Comparison of ENCODE assay signal across 16 cellular contexts in genomic region chr19:45276284-45276687, GRCh38. TPM values are rescaled to one million over a fixed set of nuclear protein-coding genes. Genes with fewer than 3 reads are reported as not detected.
DNase-seq lines count a peak whose midpoint lies in the region; ATAC-seq, FAIRE-seq and TF ChIP-seq lines count a peak whose summit lies in the region.
"Had no signal": no experiment of that assay in that cellular context is flagged by ENCODE, and none has a peak within 500 bp of the region (broad histone marks: within the 10 kb centered on the region; RNA-seq: fewer than 3 reads in every experiment).

No MANE protein-coding gene starts in this region.

- intact Hi-C loops in HepG2 (cut with micrococcal nuclease; ENCODE audit: unreplicated experiment) = no loop called here
- intact Hi-C loops in right lobe of liver (cut with DNase I) = no loop called here
- intact Hi-C loops in stomach (cut with DNase I; ENCODE audit: low total_unique reads) = no loop called here

- peak overlapping the region in 4 of 5 experiments; percentile 41 to 97 (median 79) for H3K27ac Mint-ChIP-seq in brain

- H3K27ac ChIP-seq in HepG2 (ENCODE audit: extremely low read length, insufficient read depth, low read length) (peak overlapping the region; percentile 37), right lobe of liver (no peak overlapping the region), stomach (no peak overlapping the region)
- H3K27ac ChIP-seq: foreskin keratinocyte, Peyer's patch had no signal

- no peaks in the 10 kb centered on the region for H4K20me1 ChIP-seq in HepG2 (ENCODE audit: insufficient read depth, low read length)

- peaks cover 3% of the 10 kb centered on the region for H3K27me3 Mint-ChIP-seq in brain
- H3K27me3 Mint-ChIP-seq: activated CD4-positive, alpha-beta T cell treated with anti-CD3 and anti-CD28 coated beads, Interleukin-2, amount 10 ng/mL, durations not matched to agents 24 days and 14 days had no signal

- H3K36me3 ChIP-seq in HepG2 (replicated peaks in 1 of 2; ENCODE audit: control insufficient read depth in 1 of 2, insufficient read depth in 2 of 2, low read length in 2 of 2) (peaks cover 8 to 20% of the 10 kb centered on the region in 2 experiments; a peak in 4 of 5 replicates), right lobe of liver (peaks cover 0 to 8% (median 2%) of the 10 kb centered on the region in 4 donors), stomach (peaks cover 33 to 97% (median 96%) of the 10 kb centered on the region in 4 donors)

- H3K36me3 Mint-ChIP-seq in brain = peaks cover 84% of the 10 kb centered on the region

- H3K4me3 ChIP-seq in HepG2 (replicated peaks in 1 of 3; ENCODE audit: insufficient read depth in 1 of 3, low read depth in 2 of 3, low read length in 3 of 3) (no peak overlapping the region), right lobe of liver (no peak overlapping the region), stomach (no peak overlapping the region)
- H3K4me3 ChIP-seq: Peyer's patch had no signal

- peak; percentile 87 for DNase-seq in HepG2 (ENCODE audit: low spot score)
- no peak for DNase-seq in right lobe of liver
- peak; percentile 91 for DNase-seq in NCI-H2171 treated with DMSO at 0.1 percent for 48 hours (lab: John Stamatoyannopoulos, UW)
- no peak for DNase-seq in SIG-M5 treated with dmso at 0.1 percent for 504 hours (lab: John Stamatoyannopoulos, UW; ENCODE audit: unreplicated experiment)
- DNase-seq in erythroblast (lab: John Stamatoyannopoulos, UW) = no peak
- no peak for DNase-seq in stomach
- DNase-seq: activated CD4-positive, alpha-beta T cell treated with anti-CD3 and anti-CD28 coated beads, Interleukin-2, amount 10 ng/mL, durations not matched to agents 24 days and 14 days; activated T-cell treated with anti-CD3 and anti-CD28 coated beads, Interleukin-2, amount 50 U/mL, for 48 hours; anterior cingulate cortex; foreskin keratinocyte; H9; midbrain; Peyer's patch; T-helper 2 cell had no signal

- H3K79me2 ChIP-seq in HepG2 (ENCODE audit: insufficient read depth, low read length) = no peaks in the 10 kb centered on the region

- H3K4me1 Mint-ChIP-seq in brain = peaks cover 32% of the 10 kb centered on the region
- H3K4me1 Mint-ChIP-seq: activated CD4-positive, alpha-beta T cell treated with anti-CD3 and anti-CD28 coated beads, Interleukin-2, amount 10 ng/mL, durations not matched to agents 24 days and 14 days had no signal

- no peak; the same call in 1 of the 2 replicates for TF ChIP-seq CTCF in HepG2 (CRISPR knock-in tag; IDR thresholded peaks at IDR 0.05)
- TF ChIP-seq CTCF in right lobe of liver (IDR thresholded peaks at IDR 0.05) = no peak
- TF ChIP-seq CTCF in brain (conservative IDR thresholded peaks at IDR 0.05) = no peak
- TF ChIP-seq CTCF in stomach (IDR thresholded peaks at IDR 0.05) = no peak

- peaks cover 69% of the 10 kb centered on the region for H3K4me1 ChIP-seq in HepG2 (ENCODE audit: insufficient read depth, low read length)
- H3K4me1 ChIP-seq in right lobe of liver = peaks cover 0 to 51% (median 23%) of the 10 kb centered on the region in 4 donors
- H3K4me1 ChIP-seq in stomach = no peaks in the 10 kb centered on the region
- H3K4me1 ChIP-seq: foreskin keratinocyte, Peyer's patch had no signal

- CTCF ChIA-PET in HepG2 (lab: Yijun Ruan, JAX; ENCODE audit: low intra/inter-chr PET ratio, low total read pairs) = no interaction called here

- no peak overlapping the region for H3K4me2 ChIP-seq in HepG2 (ENCODE audit: low read depth, low read length)

- no peak overlapping the region for H2AFZ ChIP-seq in HepG2 (ENCODE audit: low read length)

- FAIRE-seq in HepG2 (lab: Jason Lieb, UNC) = peak; percentile 43

- TF ChIP-seq POLR2A in HepG2 (IDR thresholded peaks at IDR 0.05; ENCODE audit: insufficient read depth in 1 of 2, low read depth in 2 of 2, low read length in 2 of 2) (no peak), right lobe of liver (IDR thresholded peaks at IDR 0.05) (no peak), erythroblast (IDR thresholded peaks at IDR 0.05; ENCODE audit: low read length) (no peak), stomach (IDR thresholded peaks at IDR 0.05) (no peak)

- H3K9ac ChIP-seq in HepG2 (ENCODE audit: insufficient read depth, low read depth, low read length) = no peak overlapping the region

- H3K9me3 ChIP-seq in HepG2 (ENCODE audit: low read length) = no peaks in the 10 kb centered on the region
- H3K9me3 ChIP-seq in right lobe of liver = no peaks in the 10 kb centered on the region
- no peaks in the 10 kb centered on the region for H3K9me3 ChIP-seq in stomach
- H3K9me3 ChIP-seq: Peyer's patch had no signal

- ATAC-seq in HepG2 (no peak), right lobe of liver (no peak), GM18870 (IDR thresholded peaks at IDR 0.05; ENCODE audit: unreplicated experiment) (no peak)
- ATAC-seq: foreskin keratinocyte had no signal

- H3K27me3 ChIP-seq in HepG2 (ENCODE audit: control insufficient read depth in 1 of 2, insufficient read depth in 2 of 2, low read length in 2 of 2) = no peaks in the 10 kb centered on the region
- no peaks in the 10 kb centered on the region for H3K27me3 ChIP-seq in right lobe of liver
- H3K27me3 ChIP-seq in stomach = no peaks in the 10 kb centered on the region
- H3K27me3 ChIP-seq: foreskin keratinocyte, Peyer's patch had no signal

- POLR2A ChIA-PET in HepG2 (lab: Yijun Ruan, JAX) = no interaction called here

- in situ Hi-C loops in HepG2 (cut with HindIII; ENCODE audit: extremely low pct_ligation_motif_present, low pct_unique_long_range_greater_than_20kb) = no loop called here

- H3K4me3 Mint-ChIP-seq in brain = no peak overlapping the region
- H3K4me3 Mint-ChIP-seq: activated CD4-positive, alpha-beta T cell treated with anti-CD3 and anti-CD28 coated beads, Interleukin-2, amount 10 ng/mL, durations not matched to agents 24 days and 14 days; H9 had no signal

- BruUV-seq in HepG2 (replicated peaks; lab: Mats Ljungman, UMichigan) = no TSS peak

- H3K9me3 Mint-ChIP-seq in brain = no peaks in the 10 kb centered on the region
- H3K9me3 Mint-ChIP-seq: activated CD4-positive, alpha-beta T cell treated with anti-CD3 and anti-CD28 coated beads, Interleukin-2, amount 10 ng/mL, durations not matched to agents 24 days and 14 days; H9 had no signal

- peak in 1 of 2 experiments; percentile 38; a peak in 1 of 4 replicates for TF ChIP-seq EP300 in HepG2 (IDR thresholded peaks at IDR 0.05; ENCODE audit: low read depth in 2 of 2, low read length in 2 of 2)
- no peak for TF ChIP-seq EP300 in HepG2 (CRISPR knock-in tag; IDR thresholded peaks at IDR 0.05; ENCODE audit: borderline replicate concordance)
- TF ChIP-seq EP300 in stomach (IDR thresholded peaks at IDR 0.05) = no peak

- TF ChIP-seq RAD21 in HepG2 (CRISPR knock-in tag; IDR thresholded peaks at IDR 0.05) = no peak

- 59% methylated on average over 7 of the region's 7 CpGs for WGBS in HepG2 (ENCODE audit: low lambda C conversion rate)
- WGBS in right lobe of liver (ENCODE audit: insufficient coverage, low coverage, low lambda C conversion rate, missing lambda C conversion rate) = 90% methylated on average over 6 of the region's 7 CpGs
- 63 to 86% (median 71%) methylated on average over 5 to 7 of the region's 7 CpGs for WGBS in stomach, 5 donors

RNA-seq across cellular contexts. Expression of gene MARK4, which starts 25.2 kb away (rescaled TPM):
- 7.0 and 7.6 TPM in 2 replicates for total RNA-seq in HepG2 (2016; rRNA removed; fragmentation: Illumina TruSeq; extraction: Trizol)
- 11.1 and 13.3 TPM in 2 replicates for total RNA-seq in HepG2 (2016; cell fraction: cytosol; rRNA removed; fragmentation: Illumina TruSeq; extraction: Trizol; ENCODE audit: low read depth)
- 3.4 and 6.6 TPM in 2 replicates for total RNA-seq in HepG2 (2016; cell fraction: insoluble cytoplasmic fraction; rRNA removed; fragmentation: Illumina TruSeq; extraction: Trizol)
- 12.9 and 14.4 TPM in 2 replicates for total RNA-seq in HepG2 (2016; cell fraction: membrane; rRNA removed; fragmentation: Illumina TruSeq; extraction: Trizol)
- 6.3 and 7.9 TPM in 2 replicates for total RNA-seq in HepG2 (2016; cell fraction: nucleus; rRNA removed; fragmentation: Illumina TruSeq; extraction: Trizol)
- 11.4 and 12.2 TPM in 2 replicates for polyA plus RNA-seq in HepG2 (2011; rRNA removed)
- polyA plus RNA-seq in HepG2 (2011; cell fraction: cytosol; rRNA removed) = 6.6 and 8.5 TPM in 2 replicates
- 17.6 and 21.6 TPM in 2 replicates for polyA plus RNA-seq in HepG2 (2011; cell fraction: nucleus; rRNA removed)
- polyA plus RNA-seq in HepG2 (2012) = 28.5 and 39.6 TPM in 2 replicates
- 7.9 and 8.8 TPM in 2 replicates for polyA plus RNA-seq in HepG2 (2016; cell fraction: cytosol; fragmentation: Illumina TruSeq; extraction: Trizol; ENCODE audit: low read depth)
- 11.9 and 16.0 TPM in 2 replicates for polyA plus RNA-seq in HepG2 (2016; cell fraction: insoluble cytoplasmic fraction; fragmentation: Illumina TruSeq; extraction: Trizol; ENCODE audit: low read depth)
- polyA plus RNA-seq in HepG2 (2016; cell fraction: membrane; fragmentation: Illumina TruSeq; extraction: Trizol; ENCODE audit: low read depth) = 16.7 and 21.8 TPM in 2 replicates
- 15.8 and 17.0 TPM in 2 replicates for polyA plus RNA-seq in HepG2 (2016; cell fraction: nucleus; fragmentation: Illumina TruSeq; extraction: Trizol; ENCODE audit: insufficient read depth, low read depth)
- polyA minus RNA-seq in HepG2 (2011; rRNA and poly(A)+ RNA removed; ENCODE audit: low replicate concordance) = 1.4 and 19.5 TPM in 2 replicates
- 14.1 and 19.3 TPM in 2 replicates for polyA minus RNA-seq in HepG2 (2011; cell fraction: cytosol; rRNA and poly(A)+ RNA removed)
- polyA minus RNA-seq in HepG2 (2011; cell fraction: nucleus; rRNA and poly(A)+ RNA removed) = 10.3 TPM in 2 replicates
- 10 to 100 TPM; 14.2 to 23.5 (median 17.5) TPM for total RNA-seq in right lobe of liver
- 58.8 TPM for polyA plus RNA-seq in brain (ENCODE audit: insufficient read depth, low read depth, low replicate concordance)
- total RNA-seq in stomach = 100 to 1,000 TPM in 1 of 5 donors, 10 to 100 TPM in 3, 1 to 10 TPM in 1; 8.8 to 120 (median 21.8) TPM
- polyA plus RNA-seq in stomach = 10 to 100 TPM; 12.6 to 16.2 (median 14.6) TPM

RNA-seq across cellular contexts. Expression of gene EXOC3L2, which starts 31.1 kb away (rescaled TPM):
- total RNA-seq in HepG2 (2016; rRNA removed; fragmentation: Illumina TruSeq; extraction: Trizol) (not detected in 2 replicates), right lobe of liver (1 to 10 TPM; 1.8 to 6.9 (median 4.4) TPM), stomach (10 to 100 TPM in 1 of 5 donors, 1 to 10 TPM in 1, under 1 TPM in 2, not detected in 1; 0.72 to 20.6 (median 1.0) TPM)
- total RNA-seq in HepG2 (2016; cell fraction: cytosol; rRNA removed; fragmentation: Illumina TruSeq; extraction: Trizol; ENCODE audit: low read depth) = not detected in 2 replicates
- not detected in 2 replicates for total RNA-seq in HepG2 (2016; cell fraction: insoluble cytoplasmic fraction; rRNA removed; fragmentation: Illumina TruSeq; extraction: Trizol)
- not detected in 2 replicates for total RNA-seq in HepG2 (2016; cell fraction: membrane; rRNA removed; fragmentation: Illumina TruSeq; extraction: Trizol)
- not detected in 2 replicates for total RNA-seq in HepG2 (2016; cell fraction: nucleus; rRNA removed; fragmentation: Illumina TruSeq; extraction: Trizol)
- polyA plus RNA-seq in HepG2 (2011; rRNA removed) (0.21 TPM in 1 of 2 replicates, not detected in the other), brain (ENCODE audit: insufficient read depth, low read depth, low replicate concordance) (1.4 TPM), stomach (1 to 10 TPM; 1.1 to 2.9 (median 1.9) TPM)
- 0.04 and 0.07 TPM in 2 replicates for polyA plus RNA-seq in HepG2 (2011; cell fraction: cytosol; rRNA removed)
- 0.07 and 0.19 TPM in 2 replicates for polyA plus RNA-seq in HepG2 (2011; cell fraction: nucleus; rRNA removed)
- 0.07 TPM in 1 of 2 replicates, not detected in the other for polyA plus RNA-seq in HepG2 (2012)
- polyA plus RNA-seq in HepG2 (2016; cell fraction: cytosol; fragmentation: Illumina TruSeq; extraction: Trizol; ENCODE audit: low read depth) = not detected in 2 replicates
- not detected in 2 replicates for polyA plus RNA-seq in HepG2 (2016; cell fraction: insoluble cytoplasmic fraction; fragmentation: Illumina TruSeq; extraction: Trizol; ENCODE audit: low read depth)
- not detected in 2 replicates for polyA plus RNA-seq in HepG2 (2016; cell fraction: membrane; fragmentation: Illumina TruSeq; extraction: Trizol; ENCODE audit: low read depth)
- not detected in 2 replicates for polyA plus RNA-seq in HepG2 (2016; cell fraction: nucleus; fragmentation: Illumina TruSeq; extraction: Trizol; ENCODE audit: insufficient read depth, low read depth)
- polyA minus RNA-seq in HepG2 (2011; rRNA and poly(A)+ RNA removed; ENCODE audit: low replicate concordance) = 0.20 TPM in 1 of 2 replicates, not detected in the other
- polyA minus RNA-seq in HepG2 (2011; cell fraction: cytosol; rRNA and poly(A)+ RNA removed) = not detected in 2 replicates
- not detected in 2 replicates for polyA minus RNA-seq in HepG2 (2011; cell fraction: nucleus; rRNA and poly(A)+ RNA removed)
- total RNA-seq: activated CD4-positive, alpha-beta T cell treated with anti-CD3 and anti-CD28 coated beads, Interleukin-2, amount 10 ng/mL, durations not matched to agents 24 days and 14 days had no signal

RNA-seq across cellular contexts. Expression of gene CKM, which starts 46.4 kb away (rescaled TPM):
- total RNA-seq in HepG2 (2016; rRNA removed; fragmentation: Illumina TruSeq; extraction: Trizol) (0.27 and 0.80 TPM in 2 replicates), right lobe of liver (10 to 100 TPM in 1 of 6 experiments, 1 to 10 TPM in 2, under 1 TPM in 2, not detected in 1; 0.42 to 25.6 (median 1.1) TPM), stomach (10 to 100 TPM in 1 of 5 donors, 1 to 10 TPM in 2, not detected in 2; 4.1 to 10.8 (median 6.2) TPM)
- total RNA-seq in HepG2 (2016; cell fraction: cytosol; rRNA removed; fragmentation: Illumina TruSeq; extraction: Trizol; ENCODE audit: low read depth) = 0.30 TPM in 1 of 2 replicates, not detected in the other
- 0.25 and 0.58 TPM in 2 replicates for total RNA-seq in HepG2 (2016; cell fraction: insoluble cytoplasmic fraction; rRNA removed; fragmentation: Illumina TruSeq; extraction: Trizol)
- total RNA-seq in HepG2 (2016; cell fraction: membrane; rRNA removed; fragmentation: Illumina TruSeq; extraction: Trizol) = 0.28 TPM in 2 replicates
- not detected in 2 replicates for total RNA-seq in HepG2 (2016; cell fraction: nucleus; rRNA removed; fragmentation: Illumina TruSeq; extraction: Trizol)
- polyA plus RNA-seq in HepG2 (2011; rRNA removed) (0.54 and 0.59 TPM in 2 replicates), brain (ENCODE audit: insufficient read depth, low read depth, low replicate concordance) (6.1 TPM), stomach (10 to 100 TPM; 10.9 to 58.5 (median 11.3) TPM)
- 0.85 and 1.2 TPM in 2 replicates for polyA plus RNA-seq in HepG2 (2011; cell fraction: cytosol; rRNA removed)
- 0.69 and 0.71 TPM in 2 replicates for polyA plus RNA-seq in HepG2 (2011; cell fraction: nucleus; rRNA removed)
- polyA plus RNA-seq in HepG2 (2012) = 1.1 and 1.2 TPM in 2 replicates
- polyA plus RNA-seq in HepG2 (2016; cell fraction: cytosol; fragmentation: Illumina TruSeq; extraction: Trizol; ENCODE audit: low read depth) = 0.33 TPM in 2 replicates
- 0.42 and 0.59 TPM in 2 replicates for polyA plus RNA-seq in HepG2 (2016; cell fraction: insoluble cytoplasmic fraction; fragmentation: Illumina TruSeq; extraction: Trizol; ENCODE audit: low read depth)
- polyA plus RNA-seq in HepG2 (2016; cell fraction: membrane; fragmentation: Illumina TruSeq; extraction: Trizol; ENCODE audit: low read depth) = 0.19 and 0.22 TPM in 2 replicates
- 0.38 and 0.65 TPM in 2 replicates for polyA plus RNA-seq in HepG2 (2016; cell fraction: nucleus; fragmentation: Illumina TruSeq; extraction: Trizol; ENCODE audit: insufficient read depth, low read depth)
- polyA minus RNA-seq in HepG2 (2011; rRNA and poly(A)+ RNA removed; ENCODE audit: low replicate concordance) = 0.16 TPM in 1 of 2 replicates, not detected in the other
- polyA minus RNA-seq in HepG2 (2011; cell fraction: cytosol; rRNA and poly(A)+ RNA removed) = 0.49 TPM in 1 of 2 replicates, not detected in the other
- polyA minus RNA-seq in HepG2 (2011; cell fraction: nucleus; rRNA and poly(A)+ RNA removed) = 0.26 TPM in 1 of 2 replicates, not detected in the other
- total RNA-seq: activated CD4-positive, alpha-beta T cell treated with anti-CD3 and anti-CD28 coated beads, Interleukin-2, amount 10 ng/mL, durations not matched to agents 24 days and 14 days; foreskin keratinocyte; H9; Peyer's patch had no signal
- polyA plus RNA-seq: foreskin keratinocyte had no signal

Comparison
In these comparisons a context has a peak if more than half of its experiments do, and no peak if none do; other contexts are left out.
1. DNase-seq: peak in HepG2 (single experiment) and NCI-H2171 treated with DMSO at 0.1 percent for 48 hours (single experiment); none in right lobe of liver (0 of 3), SIG-M5 treated with dmso at 0.1 percent for 504 hours (single experiment), erythroblast (0 of 2) and stomach (single experiment).